In the genomic region with DNA sequence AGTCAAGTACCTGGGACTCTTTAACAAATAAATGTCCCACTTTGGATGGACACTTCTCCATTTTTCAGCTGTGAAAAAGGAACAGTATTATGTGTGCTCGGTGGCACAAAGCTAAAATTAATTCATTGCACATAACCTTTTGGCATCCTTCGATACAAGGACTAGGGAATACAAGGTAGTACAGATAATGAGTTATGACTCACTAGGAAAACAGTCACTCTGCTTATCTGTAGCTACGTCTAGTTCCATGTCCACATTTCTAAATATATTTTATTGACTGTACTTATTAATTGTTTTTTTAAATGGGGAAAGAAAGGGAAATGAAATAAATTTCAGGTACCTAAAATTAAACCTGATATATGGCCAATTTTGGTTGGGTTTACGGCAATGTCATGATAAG, we compare ENCODE assay signal across 1 cellular context.
TF ChIP-seq lines count a peak whose summit lies in the region.

No MANE protein-coding gene starts in this region.

TF ChIP-seq in HEK293, 187 proteins besides CTCF, POLR2A, EP300 and RAD21 (continued from another document):
- TF ChIP-seq IKZF3 (tag by site-specific recombination; IDR thresholded peaks at IDR 0.05): 0 out of 2 replicates have a peak, but pooled peaks have one; percentile 30
